Comparison of ENCODE assay signal across 23 cellular contexts in genomic region chr7:32428546-32428945, GRCh38.
A peak's percentile ranks its signal among the peaks of the same experiment; 100 is the strongest.
DNase-seq lines count a peak whose midpoint lies in the region; ATAC-seq and TF ChIP-seq lines count a peak whose summit lies in the region.
"Had no signal": no experiment of that assay in that cellular context is flagged by ENCODE, and none has a peak within 500 bp of the region (broad histone marks: within the 10 kb centered on the region; RNA-seq: fewer than 3 reads in every experiment).

No MANE protein-coding gene starts in this region.

- H4K20me1 ChIP-seq in neural cell (ENCODE audit: insufficient read depth): no peaks in the 10 kb centered on the region

- TF ChIP-seq CTCF in glutamatergic neuron (IDR thresholded peaks at IDR 0.05; ENCODE audit: partially characterized antibody, unreplicated experiment) (no peak), neural cell (IDR thresholded peaks at IDR 0.05; ENCODE audit: poor library complexity, severe bottlenecking) (no peak), ovary (IDR thresholded peaks at IDR 0.05) (no peak)

- no peaks in the 10 kb centered on the region for H3K36me3 Mint-ChIP-seq in glutamatergic neuron (ENCODE audit: unreplicated experiment)

- H2AFZ ChIP-seq in neural cell (ENCODE audit: low read depth, low read length): no peak overlapping the region
- H2AFZ ChIP-seq: hepatocyte had no signal

- no peak for TF ChIP-seq POLR2A in ovary (IDR thresholded peaks at IDR 0.05)

- H3K27me3 Mint-ChIP-seq in glutamatergic neuron (ENCODE audit: unreplicated experiment): peaks cover 5% of the 10 kb centered on the region

- intact Hi-C loops in ovary (cut with DNase I): no loop called here

- peaks cover 3% of the 10 kb centered on the region for H3K9me3 Mint-ChIP-seq in glutamatergic neuron (ENCODE audit: unreplicated experiment)
- H3K9me3 Mint-ChIP-seq: activated naive CD4-positive, alpha-beta T cell treated with anti-CD3 and anti-CD28 coated beads, Interleukin-2, amount 50 U/mL, for 72 hours; T-helper 1 cell treated with Interleukin-12 subunit alpha and Interleukin-12 subunit beta and Interleukin-4 antibody, amounts not matched to agents 30 μg/mL and 1 μg/mL, for 36 hours had no signal

- H3K9ac ChIP-seq in HUES64 (ENCODE audit: low read depth, low read length) (no peak overlapping the region), neural cell (ENCODE audit: low read length) (no peak overlapping the region)

- no peak overlapping the region for H3K27ac ChIP-seq in HUES64 (ENCODE audit: low read depth, low read length)
- no peak overlapping the region for H3K27ac ChIP-seq in neural cell (ENCODE audit: low read length)
- H3K27ac ChIP-seq in ovary: no peak overlapping the region
- H3K27ac ChIP-seq: hepatocyte, Peyer's patch, right lobe of liver, SJCRH30 had no signal

- TF ChIP-seq EP300 in neural cell (conservative IDR thresholded peaks at IDR 0.05; ENCODE audit: poor library complexity, severe bottlenecking) (no peak), ovary (IDR thresholded peaks at IDR 0.05) (no peak)

- H3K4me3 ChIP-seq in HUES64 (ENCODE audit: low read length): peak overlapping the region; percentile 56
- peak overlapping the region; percentile 72 for H3K4me3 ChIP-seq in neural cell (ENCODE audit: low read length)
- no peak overlapping the region for H3K4me3 ChIP-seq in ovary
- H3K4me3 ChIP-seq: hepatocyte, Peyer's patch, right lobe of liver, SJCRH30 had no signal

- no peaks in the 10 kb centered on the region for H3F3A ChIP-seq in neural cell (ENCODE audit: insufficient read depth, low read length, poor library complexity, severe bottlenecking)

- TF ChIP-seq RAD21 in neural cell (conservative IDR thresholded peaks at IDR 0.05): no peak

- H3K4me2 ChIP-seq in neural cell (ENCODE audit: low read length): no peak overlapping the region

- ATAC-seq in HG03045 (IDR thresholded peaks at IDR 0.05; ENCODE audit: unreplicated experiment): no peak
- ATAC-seq in GM18858 (IDR thresholded peaks at IDR 0.05; ENCODE audit: unreplicated experiment): no peak
- ATAC-seq: activated T-helper 17 cell treated with anti-CD3 and anti-CD28 coated beads, Interleukin-2, amount 50 U/mL, for 72 hours had no signal

- 6% methylated on average over 13 of the region's 13 CpGs for WGBS in HUES64
- 7 to 10% (median 9%) methylated on average over 12 to 13 of the region's 13 CpGs for WGBS in ovary, 3 donors

- H3K36me3 ChIP-seq in HUES64 (ENCODE audit: insufficient read depth, low read length): no peaks in the 10 kb centered on the region
- no peaks in the 10 kb centered on the region for H3K36me3 ChIP-seq in neural cell (ENCODE audit: insufficient read depth, low read length)
- no peaks in the 10 kb centered on the region for H3K36me3 ChIP-seq in ovary
- H3K36me3 ChIP-seq: Peyer's patch, right lobe of liver, SJCRH30 had no signal

- peak overlapping the region; percentile 88 for H3K4me3 Mint-ChIP-seq in glutamatergic neuron (ENCODE audit: unreplicated experiment)
- H3K4me3 Mint-ChIP-seq: activated CD4-positive, alpha-beta T cell treated with anti-CD3 and anti-CD28 coated beads, Interleukin-2, amount 10 ng/mL, durations not matched to agents 7 days and 5 days; activated T-helper 17 cell treated with anti-CD3 and anti-CD28 coated beads, Interleukin-2, amount 50 U/mL, for 72 hours; T-helper 1 cell treated with Interleukin-12 subunit alpha and Interleukin-12 subunit beta and Interleukin-4 antibody, amounts not matched to agents 30 μg/mL and 1 μg/mL, for 36 hours had no signal

- H3K27ac Mint-ChIP-seq in glutamatergic neuron (ENCODE audit: unreplicated experiment): no peak overlapping the region
- H3K27ac Mint-ChIP-seq: activated CD4-positive, alpha-beta T cell treated with anti-CD3 and anti-CD28 coated beads, Interleukin-2, amount 10 ng/mL, durations not matched to agents 7 days and 5 days; activated naive CD4-positive, alpha-beta T cell treated with anti-CD3 and anti-CD28 coated beads, Interleukin-2, amount 50 U/mL, for 72 hours; activated T-helper 17 cell treated with anti-CD3 and anti-CD28 coated beads, Interleukin-2, amount 50 U/mL, for 72 hours; T-helper 1 cell treated with Interleukin-12 subunit alpha and Interleukin-12 subunit beta and Interleukin-4 antibody, amounts not matched to agents 30 μg/mL and 1 μg/mL, for 36 hours had no signal

- H3K9me2 ChIP-seq in neural cell (ENCODE audit: insufficient read depth, low read length): no peaks in the 10 kb centered on the region

- no peaks in the 10 kb centered on the region for H3K4me1 Mint-ChIP-seq in glutamatergic neuron (ENCODE audit: low read depth, unreplicated experiment)
- H3K4me1 Mint-ChIP-seq: activated CD4-positive, alpha-beta T cell treated with anti-CD3 and anti-CD28 coated beads, Interleukin-2, amount 10 ng/mL, durations not matched to agents 7 days and 5 days; activated T-helper 17 cell treated with anti-CD3 and anti-CD28 coated beads, Interleukin-2, amount 50 U/mL, for 72 hours had no signal

- DNase-seq in Daoy (ENCODE audit: low read depth): peak; percentile 28
- no peak for DNase-seq in glutamatergic neuron
- DNase-seq in ovary: no peak
- no peak for DNase-seq in NCI-H774 (lab: John Stamatoyannopoulos, UW)
- DNase-seq: activated CD4-positive, alpha-beta T cell treated with anti-CD3 and anti-CD28 coated beads, Interleukin-2, amount 10 ng/mL, durations not matched to agents 7 days and 5 days; aorta; erythroblast; foreskin fibroblast; mammary epithelial cell; MV-4-11; NCI-H226; Peyer's patch; right lobe of liver; SJCRH30; stimulated activated CD8-positive, alpha-beta memory T cell treated with anti-CD3 and anti-CD28 coated beads, Interleukin-4, amount 100 ng/mL, for 48 hours had no signal

- peaks cover 56% of the 10 kb centered on the region for H3K27me3 ChIP-seq in HUES64 (ENCODE audit: insufficient read depth, low read length)
- H3K27me3 ChIP-seq in neural cell (ENCODE audit: insufficient read depth, low read depth, low read length): peaks cover 62% of the 10 kb centered on the region
- no peaks in the 10 kb centered on the region for H3K27me3 ChIP-seq in ovary
- H3K27me3 ChIP-seq: right lobe of liver had no signal

- H3K4me1 ChIP-seq in HUES64 (ENCODE audit: insufficient read depth, low read length) (peaks cover 5% of the 10 kb centered on the region; the same call in 1 of the 2 replicates), ovary (ENCODE audit: insufficient read depth) (no peaks in the 10 kb centered on the region)
- H3K4me1 ChIP-seq: Peyer's patch, SJCRH30 had no signal

- H3K9me3 ChIP-seq in HUES64 (ENCODE audit: insufficient read depth, low read depth, low read length) (no peaks in the 10 kb centered on the region), neural cell (ENCODE audit: low read length) (no peaks in the 10 kb centered on the region), ovary (peaks cover 0 to 11% of the 10 kb centered on the region in 2 donors)
- H3K9me3 ChIP-seq: Peyer's patch, right lobe of liver, SJCRH30 had no signal

- no peaks in the 10 kb centered on the region for H3K79me2 ChIP-seq in neural cell (replicated peaks; ENCODE audit: insufficient read depth, low read length)
- H3K79me2 ChIP-seq: hepatocyte had no signal

TF ChIP-seq in neural cell, 6 proteins besides CTCF, POLR2A, EP300 and RAD21:
- TF ChIP-seq MXI1 (conservative IDR thresholded peaks at IDR 0.05; ENCODE audit: poor library complexity, severe bottlenecking) (no peak), TAF1 (IDR thresholded peaks at IDR 0.05; ENCODE audit: low read depth) (no peak), SMC3 (conservative IDR thresholded peaks at IDR 0.05; ENCODE audit: poor library complexity) (no peak), POLR2AphosphoS5 (IDR thresholded peaks at IDR 0.05) (no peak), EZH2 (IDR thresholded peaks at IDR 0.05; ENCODE audit: borderline replicate concordance, insufficient read depth, low read length, poor library complexity, severe bottlenecking) (no peak)
- TF ChIP-seq, protein P1, sequence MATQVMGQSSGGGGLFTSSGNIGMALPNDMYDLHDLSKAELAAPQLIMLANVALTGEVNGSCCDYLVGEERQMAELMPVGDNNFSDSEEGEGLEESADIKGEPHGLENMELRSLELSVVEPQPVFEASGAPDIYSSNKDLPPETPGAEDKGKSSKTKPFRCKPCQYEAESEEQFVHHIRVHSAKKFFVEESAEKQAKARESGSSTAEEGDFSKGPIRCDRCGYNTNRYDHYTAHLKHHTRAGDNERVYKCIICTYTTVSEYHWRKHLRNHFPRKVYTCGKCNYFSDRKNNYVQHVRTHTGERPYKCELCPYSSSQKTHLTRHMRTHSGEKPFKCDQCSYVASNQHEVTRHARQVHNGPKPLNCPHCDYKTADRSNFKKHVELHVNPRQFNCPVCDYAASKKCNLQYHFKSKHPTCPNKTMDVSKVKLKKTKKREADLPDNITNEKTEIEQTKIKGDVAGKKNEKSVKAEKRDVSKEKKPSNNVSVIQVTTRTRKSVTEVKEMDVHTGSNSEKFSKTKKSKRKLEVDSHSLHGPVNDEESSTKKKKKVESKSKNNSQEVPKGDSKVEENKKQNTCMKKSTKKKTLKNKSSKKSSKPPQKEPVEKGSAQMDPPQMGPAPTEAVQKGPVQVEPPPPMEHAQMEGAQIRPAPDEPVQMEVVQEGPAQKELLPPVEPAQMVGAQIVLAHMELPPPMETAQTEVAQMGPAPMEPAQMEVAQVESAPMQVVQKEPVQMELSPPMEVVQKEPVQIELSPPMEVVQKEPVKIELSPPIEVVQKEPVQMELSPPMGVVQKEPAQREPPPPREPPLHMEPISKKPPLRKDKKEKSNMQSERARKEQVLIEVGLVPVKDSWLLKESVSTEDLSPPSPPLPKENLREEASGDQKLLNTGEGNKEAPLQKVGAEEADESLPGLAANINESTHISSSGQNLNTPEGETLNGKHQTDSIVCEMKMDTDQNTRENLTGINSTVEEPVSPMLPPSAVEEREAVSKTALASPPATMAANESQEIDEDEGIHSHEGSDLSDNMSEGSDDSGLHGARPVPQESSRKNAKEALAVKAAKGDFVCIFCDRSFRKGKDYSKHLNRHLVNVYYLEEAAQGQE (IDR thresholded peaks at IDR 0.05; ENCODE audit: borderline replicate concordance): no peak
TF ChIP-seq in neural cell: peak in this region for 0.
